1 cellular context compared by ENCODE assay signal in the genomic region with DNA sequence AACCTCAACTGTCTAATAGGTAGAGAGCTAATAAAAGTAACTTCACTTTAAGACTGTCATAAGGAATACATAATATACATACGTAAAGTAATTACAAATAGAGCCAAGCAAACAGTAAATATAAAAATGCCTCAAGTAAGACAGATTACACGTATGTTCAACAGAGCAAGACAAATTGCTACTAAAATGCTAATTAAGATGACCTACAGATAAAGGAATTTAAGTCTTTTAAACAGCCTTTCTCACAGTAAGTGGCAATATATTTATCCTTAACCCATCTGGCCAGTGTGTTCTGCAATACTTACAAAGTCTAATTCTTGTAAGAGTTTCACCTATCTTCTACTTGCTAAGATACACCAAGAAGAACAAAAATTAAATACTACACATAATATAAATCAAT.
TF ChIP-seq lines count a peak whose summit lies in the region.

No MANE protein-coding gene starts in this region.

TF ChIP-seq in A549, 52 proteins besides CTCF, POLR2A, EP300 and RAD21 (continued from another document):
- TF ChIP-seq RFX5 (IDR thresholded peaks at IDR 0.05) (no peak), FOSL2 (IDR thresholded peaks at IDR 0.05) (no peak), FOSL2 (CRISPR knock-in tag; IDR thresholded peaks at IDR 0.05) (no peak), CEBPB (IDR thresholded peaks at IDR 0.05) (no peak)
- TF ChIP-seq, protein P1, sequence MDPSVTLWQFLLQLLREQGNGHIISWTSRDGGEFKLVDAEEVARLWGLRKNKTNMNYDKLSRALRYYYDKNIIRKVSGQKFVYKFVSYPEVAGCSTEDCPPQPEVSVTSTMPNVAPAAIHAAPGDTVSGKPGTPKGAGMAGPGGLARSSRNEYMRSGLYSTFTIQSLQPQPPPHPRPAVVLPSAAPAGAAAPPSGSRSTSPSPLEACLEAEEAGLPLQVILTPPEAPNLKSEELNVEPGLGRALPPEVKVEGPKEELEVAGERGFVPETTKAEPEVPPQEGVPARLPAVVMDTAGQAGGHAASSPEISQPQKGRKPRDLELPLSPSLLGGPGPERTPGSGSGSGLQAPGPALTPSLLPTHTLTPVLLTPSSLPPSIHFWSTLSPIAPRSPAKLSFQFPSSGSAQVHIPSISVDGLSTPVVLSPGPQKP (IDR thresholded peaks at IDR 0.05; ENCODE audit: low read depth, low read length), result no peak
- TF ChIP-seq, protein P2, sequence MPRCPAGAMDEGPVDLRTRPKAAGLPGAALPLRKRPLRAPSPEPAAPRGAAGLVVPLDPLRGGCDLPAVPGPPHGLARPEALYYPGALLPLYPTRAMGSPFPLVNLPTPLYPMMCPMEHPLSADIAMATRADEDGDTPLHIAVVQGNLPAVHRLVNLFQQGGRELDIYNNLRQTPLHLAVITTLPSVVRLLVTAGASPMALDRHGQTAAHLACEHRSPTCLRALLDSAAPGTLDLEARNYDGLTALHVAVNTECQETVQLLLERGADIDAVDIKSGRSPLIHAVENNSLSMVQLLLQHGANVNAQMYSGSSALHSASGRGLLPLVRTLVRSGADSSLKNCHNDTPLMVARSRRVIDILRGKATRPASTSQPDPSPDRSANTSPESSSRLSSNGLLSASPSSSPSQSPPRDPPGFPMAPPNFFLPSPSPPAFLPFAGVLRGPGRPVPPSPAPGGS (IDR thresholded peaks at IDR 0.05), result no peak
- TF ChIP-seq, protein P3, sequence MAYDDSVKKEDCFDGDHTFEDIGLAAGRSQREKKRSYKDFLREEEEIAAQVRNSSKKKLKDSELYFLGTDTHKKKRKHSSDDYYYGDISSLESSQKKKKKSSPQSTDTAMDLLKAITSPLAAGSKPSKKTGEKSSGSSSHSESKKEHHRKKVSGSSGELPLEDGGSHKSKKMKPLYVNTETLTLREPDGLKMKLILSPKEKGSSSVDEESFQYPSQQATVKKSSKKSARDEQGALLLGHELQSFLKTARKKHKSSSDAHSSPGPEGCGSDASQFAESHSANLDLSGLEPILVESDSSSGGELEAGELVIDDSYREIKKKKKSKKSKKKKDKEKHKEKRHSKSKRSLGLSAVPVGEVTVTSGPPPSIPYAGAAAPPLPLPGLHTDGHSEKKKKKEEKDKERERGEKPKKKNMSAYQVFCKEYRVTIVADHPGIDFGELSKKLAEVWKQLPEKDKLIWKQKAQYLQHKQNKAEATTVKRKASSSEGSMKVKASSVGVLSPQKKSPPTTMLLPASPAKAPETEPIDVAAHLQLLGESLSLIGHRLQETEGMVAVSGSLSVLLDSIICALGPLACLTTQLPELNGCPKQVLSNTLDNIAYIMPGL (CRISPR knock-in tag; IDR thresholded peaks at IDR 0.05; ENCODE audit: borderline replicate concordance), result no peak
